ENCODE assay signal across 1 cellular context in the genomic region with DNA sequence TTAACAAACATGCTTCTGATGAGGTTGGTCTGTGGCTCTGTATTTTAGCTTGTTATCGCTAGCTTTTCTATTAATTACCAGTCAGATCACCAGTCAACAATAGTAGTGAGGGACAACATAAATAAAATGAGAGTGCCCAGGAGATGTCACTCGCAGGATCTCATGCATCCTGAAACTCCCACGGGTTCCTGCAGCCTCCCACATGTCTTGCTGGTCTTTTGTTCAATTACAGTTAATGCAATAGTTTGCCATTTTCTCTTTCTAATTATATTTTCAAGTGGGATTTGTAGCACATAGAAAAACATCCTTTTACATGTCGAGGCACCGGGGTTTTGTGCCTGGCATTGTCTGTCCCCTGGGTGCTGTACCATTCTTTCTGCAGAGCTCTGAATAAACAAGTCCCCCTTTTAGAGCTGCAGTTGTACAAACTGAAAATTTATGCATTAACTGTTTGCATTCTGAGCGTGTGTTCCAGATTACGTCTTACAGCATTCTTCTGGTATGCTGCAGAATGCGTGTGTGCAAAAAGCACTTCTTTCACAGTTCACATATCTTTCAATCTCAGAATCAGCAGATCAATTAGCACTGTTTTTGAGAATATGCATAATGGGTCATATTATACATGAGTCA.
TF ChIP-seq lines count a peak whose summit lies in the region.

No MANE protein-coding gene starts in this region.

TF ChIP-seq in neural cell, 6 proteins besides CTCF, POLR2A, EP300 and RAD21:
- TF ChIP-seq POLR2AphosphoS5 (IDR thresholded peaks at IDR 0.05), result no peak
- no peak for TF ChIP-seq SMC3 (conservative IDR thresholded peaks at IDR 0.05; ENCODE audit: poor library complexity)
- TF ChIP-seq TAF1 (IDR thresholded peaks at IDR 0.05; ENCODE audit: low read depth), result no peak
- TF ChIP-seq, protein P1, sequence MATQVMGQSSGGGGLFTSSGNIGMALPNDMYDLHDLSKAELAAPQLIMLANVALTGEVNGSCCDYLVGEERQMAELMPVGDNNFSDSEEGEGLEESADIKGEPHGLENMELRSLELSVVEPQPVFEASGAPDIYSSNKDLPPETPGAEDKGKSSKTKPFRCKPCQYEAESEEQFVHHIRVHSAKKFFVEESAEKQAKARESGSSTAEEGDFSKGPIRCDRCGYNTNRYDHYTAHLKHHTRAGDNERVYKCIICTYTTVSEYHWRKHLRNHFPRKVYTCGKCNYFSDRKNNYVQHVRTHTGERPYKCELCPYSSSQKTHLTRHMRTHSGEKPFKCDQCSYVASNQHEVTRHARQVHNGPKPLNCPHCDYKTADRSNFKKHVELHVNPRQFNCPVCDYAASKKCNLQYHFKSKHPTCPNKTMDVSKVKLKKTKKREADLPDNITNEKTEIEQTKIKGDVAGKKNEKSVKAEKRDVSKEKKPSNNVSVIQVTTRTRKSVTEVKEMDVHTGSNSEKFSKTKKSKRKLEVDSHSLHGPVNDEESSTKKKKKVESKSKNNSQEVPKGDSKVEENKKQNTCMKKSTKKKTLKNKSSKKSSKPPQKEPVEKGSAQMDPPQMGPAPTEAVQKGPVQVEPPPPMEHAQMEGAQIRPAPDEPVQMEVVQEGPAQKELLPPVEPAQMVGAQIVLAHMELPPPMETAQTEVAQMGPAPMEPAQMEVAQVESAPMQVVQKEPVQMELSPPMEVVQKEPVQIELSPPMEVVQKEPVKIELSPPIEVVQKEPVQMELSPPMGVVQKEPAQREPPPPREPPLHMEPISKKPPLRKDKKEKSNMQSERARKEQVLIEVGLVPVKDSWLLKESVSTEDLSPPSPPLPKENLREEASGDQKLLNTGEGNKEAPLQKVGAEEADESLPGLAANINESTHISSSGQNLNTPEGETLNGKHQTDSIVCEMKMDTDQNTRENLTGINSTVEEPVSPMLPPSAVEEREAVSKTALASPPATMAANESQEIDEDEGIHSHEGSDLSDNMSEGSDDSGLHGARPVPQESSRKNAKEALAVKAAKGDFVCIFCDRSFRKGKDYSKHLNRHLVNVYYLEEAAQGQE (IDR thresholded peaks at IDR 0.05; ENCODE audit: borderline replicate concordance), result no peak
- TF ChIP-seq EZH2 (IDR thresholded peaks at IDR 0.05; ENCODE audit: borderline replicate concordance, insufficient read depth, low read length, poor library complexity, severe bottlenecking), result no peak
- TF ChIP-seq MXI1 (conservative IDR thresholded peaks at IDR 0.05; ENCODE audit: poor library complexity, severe bottlenecking), result no peak
